16 cellular contexts compared by ENCODE assay signal in genomic region chr10:110165239-110165638, GRCh38.
"Had no signal": no experiment of that assay in that cellular context is flagged by ENCODE, and none has a peak within 500 bp of the region (broad histone marks: within the 10 kb centered on the region; RNA-seq: fewer than 3 reads in every experiment).

No MANE protein-coding gene starts in this region.

- H3K9me3 Mint-ChIP-seq: activated naive CD4-positive, alpha-beta T cell treated with anti-CD3 and anti-CD28 coated beads, Interleukin-2, amount 50 U/mL, for 24 hours; activated T-helper 1 cell treated with anti-CD3 and anti-CD28 coated beads, Interleukin-12 subunit alpha, Interleukin-12 subunit beta, Interleukin-2, Interleukin-4 antibody, amounts not matched to agents 30 ng/mL and 10 ng/mL and 1 ng/mL, durations not matched to agents 14 hours and 24 hours and 36 hours; mesothelial cell of epicardium; nephron progenitor cell; T-cell had no signal

- DNase-seq: amniotic stem cell, lower lobe of right lung, nephron progenitor cell, right lobe of liver, Right ventricle myocardium superior, SK-N-SH, substantia nigra, T-helper 9 cell, transverse colon had no signal

- H3K27ac ChIP-seq: lower lobe of right lung, prostate gland, right lobe of liver, transverse colon had no signal

- H3K4me1 ChIP-seq: prostate gland had no signal

- H3K27ac Mint-ChIP-seq: activated T-helper 1 cell treated with anti-CD3 and anti-CD28 coated beads, Interleukin-12 subunit alpha, Interleukin-12 subunit beta, Interleukin-2, Interleukin-4 antibody, amounts not matched to agents 30 ng/mL and 10 ng/mL and 1 ng/mL, durations not matched to agents 14 hours and 24 hours and 36 hours; mesothelial cell of epicardium; nephron progenitor cell had no signal

- H3K9me3 ChIP-seq: lower lobe of right lung, prostate gland, right lobe of liver, SK-N-SH, transverse colon had no signal

- H3K36me3 ChIP-seq: lower lobe of right lung, prostate gland, right lobe of liver, transverse colon had no signal

- ATAC-seq: esophagus mucosa, left colon, lower lobe of right lung, right lobe of liver, T-cell had no signal

- H3K36me3 Mint-ChIP-seq: activated naive CD4-positive, alpha-beta T cell treated with anti-CD3 and anti-CD28 coated beads, Interleukin-2, amount 50 U/mL, for 24 hours; mesothelial cell of epicardium; T-cell had no signal

- H3K27me3 ChIP-seq: right lobe of liver had no signal

- H3K4me3 Mint-ChIP-seq: activated naive CD4-positive, alpha-beta T cell treated with anti-CD3 and anti-CD28 coated beads, Interleukin-2, amount 50 U/mL, for 24 hours; activated T-helper 1 cell treated with anti-CD3 and anti-CD28 coated beads, Interleukin-12 subunit alpha, Interleukin-12 subunit beta, Interleukin-2, Interleukin-4 antibody, amounts not matched to agents 30 ng/mL and 10 ng/mL and 1 ng/mL, durations not matched to agents 14 hours and 24 hours and 36 hours; mesothelial cell of epicardium; nephron progenitor cell had no signal

- H3K4me3 ChIP-seq: lower lobe of right lung, prostate gland, right lobe of liver, transverse colon had no signal

- H3K9ac ChIP-seq: SK-N-SH had no signal
